Comparison of ENCODE assay signal across 19 cellular contexts in genomic region chr12:128766738-128767501, GRCh38.
"Had no signal": no experiment of that assay in that cellular context is flagged by ENCODE, and none has a peak within 500 bp of the region (broad histone marks: within the 10 kb centered on the region; RNA-seq: fewer than 3 reads in every experiment).

No MANE protein-coding gene starts in this region.

- H3K9me3 Mint-ChIP-seq: dendritic cell treated with granulocyte-macrophage colony-stimulating factor and Interleukin-4, amounts not matched to agents 40 ng/mL and 50 ng/mL, for 4 days; effector memory CD8-positive, alpha-beta T cell; naive thymus-derived CD8-positive, alpha-beta T cell; neural crest cell; stimulated activated effector memory CD8-positive, alpha-beta T cell treated with anti-CD3 and anti-CD28 coated beads, Interleukin-12 subunit alpha, Interleukin-12 subunit beta, amount 100 ng/mL, for 72 hours had no signal

- H3K36me3 Mint-ChIP-seq: naive thymus-derived CD8-positive, alpha-beta T cell; stimulated activated effector memory CD8-positive, alpha-beta T cell treated with anti-CD3 and anti-CD28 coated beads, Interleukin-12 subunit alpha, Interleukin-12 subunit beta, amount 100 ng/mL, for 72 hours had no signal

- H3K4me1 ChIP-seq: foreskin keratinocyte, pancreas, tibial artery, upper lobe of left lung, vagina had no signal

- H3K27ac Mint-ChIP-seq: dendritic cell treated with granulocyte-macrophage colony-stimulating factor and Interleukin-4, amounts not matched to agents 40 ng/mL and 50 ng/mL, for 4 days; naive thymus-derived CD8-positive, alpha-beta T cell; progenitor cell of endocrine pancreas; stimulated activated effector memory CD8-positive, alpha-beta T cell treated with anti-CD3 and anti-CD28 coated beads, Interleukin-12 subunit alpha, Interleukin-12 subunit beta, amount 100 ng/mL, for 72 hours had no signal

- H3K9me3 ChIP-seq: mucosa of descending colon, pancreas, tibial artery, upper lobe of left lung, vagina had no signal

- H3K27me3 Mint-ChIP-seq: effector memory CD8-positive, alpha-beta T cell had no signal

- H3K36me3 ChIP-seq: pancreas, tibial artery, upper lobe of left lung, vagina had no signal

- H3K27me3 ChIP-seq: foreskin keratinocyte, upper lobe of left lung, vagina had no signal

- H3K27ac ChIP-seq: foreskin keratinocyte, pancreas, tibial artery, upper lobe of left lung, vagina had no signal

- ATAC-seq: effector memory CD8-positive, alpha-beta T cell; foreskin keratinocyte; mucosa of descending colon; naive thymus-derived CD8-positive, alpha-beta T cell; pancreas; right cardiac atrium; stimulated activated effector memory CD8-positive, alpha-beta T cell treated with anti-CD3 and anti-CD28 coated beads, Interleukin-12 subunit alpha, Interleukin-12 subunit beta, amount 100 ng/mL, for 72 hours; stimulated activated naive CD8-positive, alpha-beta T cell treated with anti-CD3 and anti-CD28 coated beads, Interleukin-15, Interleukin-2, amounts not matched to agents 100 U/mL and 50 U/mL, for 24 hours had no signal

- H3K4me3 ChIP-seq: mucosa of descending colon, pancreas, tibial artery, upper lobe of left lung, vagina had no signal

- DNase-seq: effector memory CD8-positive, alpha-beta T cell; foreskin keratinocyte; kidney glomerular epithelial cell; mesendoderm; mucosa of descending colon; naive thymus-derived CD8-positive, alpha-beta T cell; occipital lobe; pancreas; right cardiac atrium; stimulated activated CD4-positive, alpha-beta T cell treated with anti-CD3 and anti-CD28 coated beads, Interleukin-4, amount 100 ng/mL, for 1 hour; stimulated activated CD8-positive, alpha-beta memory T cell treated with anti-CD3 and anti-CD28 coated beads, Interleukin-4, amount 100 ng/mL, for 48 hours; stimulated activated naive CD8-positive, alpha-beta T cell treated with anti-CD3 and anti-CD28 coated beads, Interleukin-15, Interleukin-2, amounts not matched to agents 100 U/mL and 50 U/mL, for 24 hours; tibial artery; upper lobe of left lung had no signal

- H3K4me3 Mint-ChIP-seq: dendritic cell treated with granulocyte-macrophage colony-stimulating factor and Interleukin-4, amounts not matched to agents 40 ng/mL and 50 ng/mL, for 4 days; effector memory CD8-positive, alpha-beta T cell; naive thymus-derived CD8-positive, alpha-beta T cell; neural crest cell; stimulated activated effector memory CD8-positive, alpha-beta T cell treated with anti-CD3 and anti-CD28 coated beads, Interleukin-12 subunit alpha, Interleukin-12 subunit beta, amount 100 ng/mL, for 72 hours had no signal
